8 cellular contexts compared by ENCODE assay signal in the genomic region with DNA sequence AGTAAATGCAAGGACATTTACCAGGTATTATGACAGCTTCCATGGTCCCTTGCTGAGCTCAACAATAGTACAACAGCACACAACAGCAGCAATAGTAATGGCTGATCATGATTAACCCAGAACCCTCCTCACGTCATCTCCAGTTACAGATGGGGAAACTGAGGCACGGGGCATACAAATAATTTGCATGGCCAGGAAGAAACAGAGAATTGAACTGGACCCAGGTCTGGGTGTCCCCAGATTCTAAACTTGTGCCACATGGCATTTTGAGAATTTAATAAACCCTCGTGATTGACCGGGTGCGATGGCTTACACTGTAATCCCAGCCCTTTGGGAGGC. TPM values are rescaled to one million over a fixed set of nuclear protein-coding genes. Genes with fewer than 3 reads are reported as not detected.
A peak's percentile ranks its signal among the peaks of the same experiment; 100 is the strongest.
DNase-seq lines count a peak whose midpoint lies in the region; FAIRE-seq and TF ChIP-seq lines count a peak whose summit lies in the region.

No MANE protein-coding gene starts in this region.

- no peaks in the 10 kb centered on the region for H3K79me2 ChIP-seq in ACC112 (ENCODE audit: control insufficient read depth, insufficient read depth, low read length, unreplicated experiment)

- TF ChIP-seq POLR2A in breast epithelium (IDR thresholded peaks at IDR 0.05) = no peak

- no peak for DNase-seq in breast epithelium (ENCODE audit: low spot score in 2 of 2)
- no peak for DNase-seq in activated effector memory CD4-positive, alpha-beta T cell treated with Interleukin-2 at 50 U/mL for 16 hours
- no peak for DNase-seq in hypothalamus (lab: John Stamatoyannopoulos, UW)
- DNase-seq in D721Med (ENCODE audit: insufficient read length, low spot score) = no peak
- DNase-seq in NCI-H1417 (lab: John Stamatoyannopoulos, UW) = no peak

- no peaks in the 10 kb centered on the region for H3K36me3 ChIP-seq in ACC112 (ENCODE audit: insufficient read depth, low read length)
- H3K36me3 ChIP-seq in HUES48 (ENCODE audit: control insufficient read depth, insufficient read depth, low read length) = no peaks in the 10 kb centered on the region
- H3K36me3 ChIP-seq in breast epithelium = no peaks in the 10 kb centered on the region
- no peaks in the 10 kb centered on the region for H3K36me3 ChIP-seq in mucosa of rectum (ENCODE audit: control insufficient read depth in 2 of 2, insufficient read depth in 2 of 2, low read length in 2 of 2)

- peak overlapping the region; percentile 90 for H2AFZ ChIP-seq in ACC112 (ENCODE audit: low read length, unreplicated experiment)

- H3K27me3 ChIP-seq in ACC112 (ENCODE audit: insufficient read depth, low read length) = 0 out of 2 replicates have a peak, but pooled peaks cover under 1% of the 10 kb centered on the region
- H3K27me3 ChIP-seq in HUES48 (ENCODE audit: control insufficient read depth, insufficient read depth, low read length) = peaks cover 14% of the 10 kb centered on the region
- no peaks in the 10 kb centered on the region for H3K27me3 ChIP-seq in breast epithelium
- peaks cover 0 to 2% of the 10 kb centered on the region in 2 donors for H3K27me3 ChIP-seq in mucosa of rectum (ENCODE audit: control insufficient read depth in 2 of 2, insufficient read depth in 2 of 2, low read length in 2 of 2)

- H3K9me3 ChIP-seq in HUES48 (ENCODE audit: control insufficient read depth, insufficient read depth, low read length) (no peaks in the 10 kb centered on the region), breast epithelium (no peaks in the 10 kb centered on the region), mucosa of rectum (ENCODE audit: control insufficient read depth in 2 of 2, low read length in 2 of 2) (no peaks in the 10 kb centered on the region)

- TF ChIP-seq CTCF in breast epithelium (IDR thresholded peaks at IDR 0.05) (no peak), D721Med (IDR thresholded peaks at IDR 0.05; ENCODE audit: insufficient read depth, missing control alignments) (no peak)

- H3K27ac ChIP-seq in ACC112 (ENCODE audit: low read depth, low read length) = no peak overlapping the region
- H3K27ac ChIP-seq in HUES48 (ENCODE audit: low read depth, low read length) = peak overlapping the region; percentile 26
- peak overlapping the region; percentile 65 to 77 for H3K27ac ChIP-seq in breast epithelium
- H3K27ac ChIP-seq in mucosa of rectum (ENCODE audit: low read depth in 2 of 2, low read length in 2 of 2) = peak overlapping the region in 1 of 2 donors; percentile 43

- no peaks in the 10 kb centered on the region for H3K4me1 ChIP-seq in ACC112 (ENCODE audit: control insufficient read depth, insufficient read depth, low read length, unreplicated experiment)
- peaks cover 2% of the 10 kb centered on the region; the same call in 1 of the 2 replicates for H3K4me1 ChIP-seq in HUES48 (ENCODE audit: control insufficient read depth, insufficient read depth, low read length)
- H3K4me1 ChIP-seq in breast epithelium = peaks cover 0 to 3% of the 10 kb centered on the region in 2 donors
- H3K4me1 ChIP-seq in mucosa of rectum (ENCODE audit: control insufficient read depth in 2 of 2, insufficient read depth in 2 of 2, low read length in 2 of 2) = peaks cover 16 to 22% of the 10 kb centered on the region in 2 donors

- H3K9ac ChIP-seq in HUES48 (ENCODE audit: low read depth, low read length) = no peak overlapping the region
- peak overlapping the region; percentile 56 to 68 for H3K9ac ChIP-seq in mucosa of rectum (ENCODE audit: low read depth in 1 of 2, low read length in 2 of 2)

- intact Hi-C loops in breast epithelium (cut with DNase I; ENCODE audit: low total_unique reads) = no loop called here

- H3K4me3 ChIP-seq in ACC112 (ENCODE audit: low read depth, low read length) = peak overlapping the region; percentile 69
- peak overlapping the region; percentile 67 for H3K4me3 ChIP-seq in HUES48 (ENCODE audit: low read depth, low read length)
- peak overlapping the region; percentile 18 to 64 (median 50) for H3K4me3 ChIP-seq in breast epithelium
- H3K4me3 ChIP-seq in mucosa of rectum (ENCODE audit: low read length in 2 of 2) = peak overlapping the region; percentile 58 to 75

- FAIRE-seq in D721Med (lab: Jason Lieb, UNC) = no peak

RNA-seq across cellular contexts. Expression of gene MAST3, which starts 7.2 kb away (rescaled TPM):
- total RNA-seq in breast epithelium = 1 to 10 TPM; 5.6 to 8.5 (median 6.2) TPM

RNA-seq across cellular contexts. Expression of gene IL12RB1, which starts 18.0 kb away (rescaled TPM):
- total RNA-seq in breast epithelium = 1 to 10 TPM in 2 of 3 donors, under 1 TPM in 1; 0.98 to 2.1 (median 1.6) TPM

RNA-seq across cellular contexts. Expression of gene PIK3R2, which starts 48.2 kb away (rescaled TPM):
- total RNA-seq in breast epithelium = 10 to 100 TPM in 1 of 3 donors, 1 to 10 TPM in 2; 8.6 to 12.1 (median 8.8) TPM
